Comparison of ENCODE assay signal across 16 cellular contexts in the genomic region with DNA sequence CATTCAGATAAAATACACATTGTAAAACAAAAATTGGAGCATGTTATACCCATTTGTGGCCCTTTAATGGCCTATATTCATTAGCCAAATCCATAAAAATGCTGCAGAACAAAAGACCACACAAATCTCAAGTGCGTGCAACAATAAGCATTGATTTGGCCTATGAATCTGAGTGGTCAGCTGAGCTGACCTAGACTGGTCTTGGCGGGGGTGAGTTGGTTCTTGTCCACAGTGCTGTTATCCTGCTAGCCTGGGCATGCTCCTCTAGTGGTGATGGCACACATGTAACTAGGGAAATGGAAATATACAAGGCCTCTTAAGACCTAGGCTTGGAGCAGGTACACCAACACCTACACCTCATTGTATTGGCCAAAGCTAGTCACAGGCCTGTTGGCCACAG.
"Had no signal": no experiment of that assay in that cellular context is flagged by ENCODE, and none has a peak within 500 bp of the region (broad histone marks: within the 10 kb centered on the region; RNA-seq: fewer than 3 reads in every experiment).

No MANE protein-coding gene starts in this region.

- H3K27ac ChIP-seq: ovary, right atrium auricular region, SK-N-MC had no signal

- H3K27me3 Mint-ChIP-seq: activated naive CD8-positive, alpha-beta T cell treated with anti-CD3 and anti-CD28 coated beads, Interleukin-2, amount 10 ng/mL, durations not matched to agents 7 days and 5 days; dendritic cell treated with granulocyte-macrophage colony-stimulating factor and Interleukin-4, amounts not matched to agents 40 ng/mL and 50 ng/mL, for 4 days had no signal

- H3K9me3 ChIP-seq: ovary, right atrium auricular region, tibial nerve had no signal

- H3K4me1 ChIP-seq: right atrium auricular region had no signal

- FAIRE-seq: islet of Langerhans, small intestine had no signal

- H3K27me3 ChIP-seq: ovary, right atrium auricular region, tibial nerve had no signal

- H3K4me3 ChIP-seq: ovary, right atrium auricular region, SK-N-MC, tibial nerve had no signal

- H3K27ac Mint-ChIP-seq: activated CD8-positive, alpha-beta T cell treated with anti-CD3 and anti-CD28 coated beads, Interleukin-2, amount 10 ng/mL, durations not matched to agents 7 days and 5 days; activated naive CD8-positive, alpha-beta T cell treated with anti-CD3 and anti-CD28 coated beads, Interleukin-2, amount 10 ng/mL, durations not matched to agents 7 days and 5 days; dendritic cell treated with granulocyte-macrophage colony-stimulating factor and Interleukin-4, amounts not matched to agents 40 ng/mL and 50 ng/mL, for 4 days had no signal

- DNase-seq: activated CD4-positive, alpha-beta T cell treated with anti-CD3 and anti-CD28 coated beads for 48 hours; activated CD8-positive, alpha-beta memory T cell treated with anti-CD3 and anti-CD28 coated beads, Interleukin-2, amount 50 U/mL, for 48 hours; activated CD8-positive, alpha-beta T cell treated with anti-CD3 and anti-CD28 coated beads, Interleukin-2, amount 10 ng/mL, durations not matched to agents 7 days and 5 days; activated naive CD8-positive, alpha-beta T cell treated with anti-CD3 and anti-CD28 coated beads, Interleukin-2, amount 10 ng/mL, durations not matched to agents 7 days and 5 days; central memory CD4-positive, alpha-beta T cell; erythroblast; mesenchymal stem cell; ovary; small intestine; T-helper 1 cell had no signal

- ATAC-seq: activated CD8-positive, alpha-beta T cell treated with anti-CD3 and anti-CD28 coated beads, Interleukin-2, amount 10 ng/mL, durations not matched to agents 7 days and 5 days; left lobe of liver had no signal

- H3K9me3 Mint-ChIP-seq: activated naive CD8-positive, alpha-beta T cell treated with anti-CD3 and anti-CD28 coated beads, Interleukin-2, amount 10 ng/mL, durations not matched to agents 7 days and 5 days; dendritic cell treated with granulocyte-macrophage colony-stimulating factor and Interleukin-4, amounts not matched to agents 40 ng/mL and 50 ng/mL, for 4 days had no signal

- H3K36me3 Mint-ChIP-seq: activated naive CD8-positive, alpha-beta T cell treated with anti-CD3 and anti-CD28 coated beads, Interleukin-2, amount 10 ng/mL, durations not matched to agents 7 days and 5 days had no signal

- H3K4me3 Mint-ChIP-seq: activated CD8-positive, alpha-beta T cell treated with anti-CD3 and anti-CD28 coated beads, Interleukin-2, amount 10 ng/mL, durations not matched to agents 7 days and 5 days; activated naive CD8-positive, alpha-beta T cell treated with anti-CD3 and anti-CD28 coated beads, Interleukin-2, amount 10 ng/mL, durations not matched to agents 7 days and 5 days; dendritic cell treated with granulocyte-macrophage colony-stimulating factor and Interleukin-4, amounts not matched to agents 40 ng/mL and 50 ng/mL, for 4 days had no signal

- H3K4me1 Mint-ChIP-seq: activated naive CD8-positive, alpha-beta T cell treated with anti-CD3 and anti-CD28 coated beads, Interleukin-2, amount 10 ng/mL, durations not matched to agents 7 days and 5 days had no signal

- H3K36me3 ChIP-seq: ovary, right atrium auricular region, tibial nerve had no signal
